ENCODE assay signal across 23 cellular contexts in the genomic region with DNA sequence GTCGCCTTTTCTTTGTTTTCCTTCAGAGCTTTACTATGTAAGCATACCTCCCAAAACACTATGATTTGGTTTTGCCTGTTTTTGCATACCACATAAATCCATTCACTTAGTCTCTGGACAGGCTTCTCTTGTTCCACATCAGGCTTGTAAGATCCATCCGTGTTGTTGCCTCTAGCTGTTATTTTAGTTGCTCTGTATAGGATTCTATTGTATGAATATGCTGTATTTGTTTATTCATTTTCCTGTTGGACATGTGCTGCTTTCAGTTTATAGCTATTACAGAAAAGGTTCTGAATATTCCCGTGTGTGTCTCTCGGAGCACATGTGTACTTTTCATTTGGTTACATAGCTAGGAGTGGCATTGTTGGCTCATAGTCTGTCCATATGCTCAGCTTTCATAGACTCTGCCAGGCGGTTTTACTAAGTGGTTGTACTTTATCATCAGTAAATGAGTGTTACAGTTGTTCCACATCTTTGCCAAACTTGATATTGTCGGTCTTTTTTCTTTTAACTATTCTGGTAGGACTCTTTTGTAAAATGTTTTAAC. TPM values are rescaled to one million over a fixed set of nuclear protein-coding genes. Genes with fewer than 3 reads are reported as not detected.
A peak's percentile ranks its signal among the peaks of the same experiment; 100 is the strongest.
DNase-seq lines count a peak whose midpoint lies in the region; ATAC-seq and TF ChIP-seq lines count a peak whose summit lies in the region.
"Had no signal": no experiment of that assay in that cellular context is flagged by ENCODE, and none has a peak within 500 bp of the region (broad histone marks: within the 10 kb centered on the region; RNA-seq: fewer than 3 reads in every experiment).

No MANE protein-coding gene starts in this region.

- H3K27ac ChIP-seq in breast epithelium, result no peak overlapping the region
- H3K27ac ChIP-seq: A549, esophagus muscularis mucosa, neural progenitor cell had no signal

- H3K4me3 ChIP-seq in breast epithelium, result no peak overlapping the region
- H3K4me3 ChIP-seq: A549, esophagus muscularis mucosa, neural progenitor cell had no signal

- no peaks in the 10 kb centered on the region for H3K4me1 ChIP-seq in breast epithelium
- H3K4me1 ChIP-seq: A549, Caco-2, esophagus muscularis mucosa, neural progenitor cell had no signal

- no peaks in the 10 kb centered on the region for H3K9me3 ChIP-seq in breast epithelium
- H3K9me3 ChIP-seq: A549, Caco-2, esophagus muscularis mucosa had no signal

- H3K4me3 Mint-ChIP-seq in MCF 10A (ENCODE audit: unreplicated experiment), result no peak overlapping the region
- H3K4me3 Mint-ChIP-seq in activated T-cell treated with anti-CD3 and anti-CD28 coated beads, Interleukin-2, amount 50 U/mL, for 24 hours, result no peak overlapping the region
- no peak overlapping the region for H3K4me3 Mint-ChIP-seq in activated CD8-positive, alpha-beta memory T cell treated with anti-CD3 and anti-CD28 coated beads, Interleukin-2, amount 10 ng/mL, durations not matched to agents 7 days and 5 days
- H3K4me3 Mint-ChIP-seq: activated CD4-positive, alpha-beta memory T cell treated with anti-CD3 and anti-CD28 coated beads for 36 hours; dendritic cell treated with granulocyte-macrophage colony-stimulating factor and Interleukin-4, amounts not matched to agents 40 ng/mL and 50 ng/mL, for 4 days; neural progenitor cell; stimulated activated memory B cell treated with anti-CD40 and anti-IgM and Interleukin-4, amounts not matched to agents 10 μg/mL and 1 μg/mL and 100 μg/mL, for 72 hours had no signal

- H3K9me3 Mint-ChIP-seq in MCF 10A (ENCODE audit: unreplicated experiment), result no peaks in the 10 kb centered on the region
- H3K9me3 Mint-ChIP-seq in activated T-cell treated with anti-CD3 and anti-CD28 coated beads, Interleukin-2, amount 50 U/mL, for 24 hours, result no peaks in the 10 kb centered on the region
- no peaks in the 10 kb centered on the region for H3K9me3 Mint-ChIP-seq in activated CD8-positive, alpha-beta memory T cell treated with anti-CD3 and anti-CD28 coated beads, Interleukin-2, amount 10 ng/mL, durations not matched to agents 7 days and 5 days (ENCODE audit: low read depth)
- H3K9me3 Mint-ChIP-seq: dendritic cell treated with granulocyte-macrophage colony-stimulating factor and Interleukin-4, amounts not matched to agents 40 ng/mL and 50 ng/mL, for 4 days; neural progenitor cell; stimulated activated memory B cell treated with anti-CD40 and anti-IgM and Interleukin-4, amounts not matched to agents 10 μg/mL and 1 μg/mL and 100 μg/mL, for 72 hours had no signal

- H3K4me1 Mint-ChIP-seq in MCF 10A (ENCODE audit: insufficient read depth, unreplicated experiment), result no peaks in the 10 kb centered on the region
- H3K4me1 Mint-ChIP-seq in activated T-cell treated with anti-CD3 and anti-CD28 coated beads, Interleukin-2, amount 50 U/mL, for 24 hours (ENCODE audit: low read depth), result peaks cover 2% of the 10 kb centered on the region
- peaks cover 5% of the 10 kb centered on the region for H3K4me1 Mint-ChIP-seq in activated CD8-positive, alpha-beta memory T cell treated with anti-CD3 and anti-CD28 coated beads, Interleukin-2, amount 10 ng/mL, durations not matched to agents 7 days and 5 days
- H3K4me1 Mint-ChIP-seq: neural progenitor cell; stimulated activated memory B cell treated with anti-CD40 and anti-IgM and Interleukin-4, amounts not matched to agents 10 μg/mL and 1 μg/mL and 100 μg/mL, for 72 hours had no signal

- peak overlapping the region; percentile 43 for H3K27ac Mint-ChIP-seq in MCF 10A (ENCODE audit: low read depth, unreplicated experiment)
- no peak overlapping the region for H3K27ac Mint-ChIP-seq in activated T-cell treated with anti-CD3 and anti-CD28 coated beads, Interleukin-2, amount 50 U/mL, for 24 hours
- no peak overlapping the region for H3K27ac Mint-ChIP-seq in activated CD8-positive, alpha-beta memory T cell treated with anti-CD3 and anti-CD28 coated beads, Interleukin-2, amount 10 ng/mL, durations not matched to agents 7 days and 5 days
- H3K27ac Mint-ChIP-seq: activated CD4-positive, alpha-beta memory T cell treated with anti-CD3 and anti-CD28 coated beads for 36 hours; dendritic cell treated with granulocyte-macrophage colony-stimulating factor and Interleukin-4, amounts not matched to agents 40 ng/mL and 50 ng/mL, for 4 days; neural progenitor cell; stimulated activated memory B cell treated with anti-CD40 and anti-IgM and Interleukin-4, amounts not matched to agents 10 μg/mL and 1 μg/mL and 100 μg/mL, for 72 hours had no signal

- H3K36me3 Mint-ChIP-seq in MCF 10A (ENCODE audit: insufficient read depth, unreplicated experiment), result peaks cover 64% of the 10 kb centered on the region
- peaks cover 87% of the 10 kb centered on the region for H3K36me3 Mint-ChIP-seq in activated T-cell treated with anti-CD3 and anti-CD28 coated beads, Interleukin-2, amount 50 U/mL, for 24 hours (ENCODE audit: low read depth)
- peaks cover 37% of the 10 kb centered on the region for H3K36me3 Mint-ChIP-seq in activated CD8-positive, alpha-beta memory T cell treated with anti-CD3 and anti-CD28 coated beads, Interleukin-2, amount 10 ng/mL, durations not matched to agents 7 days and 5 days

- H3K27me3 ChIP-seq in breast epithelium, result no peaks in the 10 kb centered on the region
- H3K27me3 ChIP-seq: esophagus muscularis mucosa, neural progenitor cell had no signal

- BruUV-seq in MCF 10A (replicated peaks; lab: Mats Ljungman, UMichigan), result no TSS peak

- no peak for TF ChIP-seq POLR2A in breast epithelium (IDR thresholded peaks at IDR 0.05)

- CTCF ChIA-PET in MCF 10A (lab: Yijun Ruan, JAX), result interaction anchor here (0.5 to 1.9 kb wide), 3 partner anchors 11 to 169 kb away, joined by 3 to 19 read pairs (median 8); no protein-coding TSS in a partner anchor
- CTCF ChIA-PET in activated CD8-positive, alpha-beta memory T cell treated with anti-CD3 and anti-CD28 coated beads, Interleukin-2, amount 10 ng/mL, durations not matched to agents 7 days and 5 days (lab: Charles Lee), result interaction anchor here (0.7 kb wide), 1 partner anchor 169 kb away, joined by 3 read pairs; no protein-coding TSS in a partner anchor

- POLR2A ChIA-PET in MCF 10A (lab: Yijun Ruan, JAX), result interaction anchor here (1.6 kb wide), 1 partner anchor 42 kb away, joined by 9 read pairs; a partner anchor contains a TSS

- DNase-seq in MCF 10A (ENCODE audit: unreplicated experiment) (no peak), breast epithelium (ENCODE audit: low spot score in 2 of 2) (no peak), NCI-H446 treated with DMSO at 0.1 percent for 48 hours (lab: John Stamatoyannopoulos, UW) (peak; percentile 61), fibroblast of peridontal ligament (ENCODE audit: extremely low read depth) (peak; percentile 27), superior temporal gyrus (ENCODE audit: extremely low spot score) (peak; percentile 44), amniotic stem cell (lab: John Stamatoyannopoulos, UW) (no peak)
- DNase-seq in activated T-cell treated with anti-CD3 and anti-CD28 coated beads, Interleukin-2, amount 50 U/mL, for 24 hours, result no peak
- DNase-seq in activated CD8-positive, alpha-beta memory T cell treated with anti-CD3 and anti-CD28 coated beads, Interleukin-2, amount 10 ng/mL, durations not matched to agents 7 days and 5 days, result no peak
- DNase-seq: activated CD4-positive, alpha-beta memory T cell treated with anti-CD3 and anti-CD28 coated beads for 36 hours; aorta; Caco-2; GOT3; IMR-90; mammary epithelial cell; NCI-H1417; NK-92 treated with Interleukin-12 subunit alpha and Interleukin-12 subunit beta, amount 100 ng/mL, for 24 hours; SHP77; T1000 had no signal

- H3K27me3 Mint-ChIP-seq in MCF 10A (ENCODE audit: insufficient read depth, unreplicated experiment), result no peaks in the 10 kb centered on the region
- no peaks in the 10 kb centered on the region for H3K27me3 Mint-ChIP-seq in activated T-cell treated with anti-CD3 and anti-CD28 coated beads, Interleukin-2, amount 50 U/mL, for 24 hours
- no peaks in the 10 kb centered on the region for H3K27me3 Mint-ChIP-seq in activated CD8-positive, alpha-beta memory T cell treated with anti-CD3 and anti-CD28 coated beads, Interleukin-2, amount 10 ng/mL, durations not matched to agents 7 days and 5 days
- H3K27me3 Mint-ChIP-seq: activated CD4-positive, alpha-beta memory T cell treated with anti-CD3 and anti-CD28 coated beads for 36 hours; dendritic cell treated with granulocyte-macrophage colony-stimulating factor and Interleukin-4, amounts not matched to agents 40 ng/mL and 50 ng/mL, for 4 days; stimulated activated memory B cell treated with anti-CD40 and anti-IgM and Interleukin-4, amounts not matched to agents 10 μg/mL and 1 μg/mL and 100 μg/mL, for 72 hours had no signal

- TF ChIP-seq CTCF in MCF 10A (IDR thresholded peaks at IDR 0.05; ENCODE audit: unreplicated experiment), result no peak
- TF ChIP-seq CTCF in breast epithelium (IDR thresholded peaks at IDR 0.05), result no peak

- no peaks in the 10 kb centered on the region for H3K36me3 ChIP-seq in breast epithelium

- no peak for ATAC-seq in activated CD8-positive, alpha-beta memory T cell treated with anti-CD3 and anti-CD28 coated beads, Interleukin-2, amount 10 ng/mL, durations not matched to agents 7 days and 5 days
- ATAC-seq: A549; stimulated activated memory B cell treated with anti-CD40 and anti-IgM and Interleukin-4, amounts not matched to agents 10 μg/mL and 1 μg/mL and 100 μg/mL, for 72 hours had no signal

- intact Hi-C loops in MCF 10A (cut with micrococcal nuclease), result no loop called here
- intact Hi-C loops in breast epithelium (cut with DNase I; ENCODE audit: low total_unique reads), result no loop called here

RNA-seq across cellular contexts. Expression of a gene that starts 41.8 kb away (rescaled TPM):
- total RNA-seq in MCF 10A (2022), result 41.8 and 46.9 TPM in 2 replicates
- 10 to 100 TPM; 37.4 to 47.5 (median 40.0) TPM for total RNA-seq in breast epithelium
- 10 to 100 TPM; 58.3 to 79.9 TPM for total RNA-seq in activated CD8-positive, alpha-beta memory T cell treated with anti-CD3 and anti-CD28 coated beads, Interleukin-2, amount 10 ng/mL, durations not matched to agents 7 days and 5 days

Comparison
In these comparisons a context has a peak if more than half of its experiments do, and no peak if none do; other contexts are left out.
1. DNase-seq: peak in NCI-H446 treated with DMSO at 0.1 percent for 48 hours (single experiment), fibroblast of peridontal ligament (single experiment) and superior temporal gyrus (single experiment); none in MCF 10A (single experiment), breast epithelium (0 of 2), activated T-cell treated with anti-CD3 and anti-CD28 coated beads, Interleukin-2, amount 50 U/mL, for 24 hours (single experiment), amniotic stem cell (single experiment) and activated CD8-positive, alpha-beta memory T cell treated with anti-CD3 and anti-CD28 coated beads, Interleukin-2, amount 10 ng/mL, durations not matched to agents 7 days and 5 days (single experiment).